In the genomic region with DNA sequence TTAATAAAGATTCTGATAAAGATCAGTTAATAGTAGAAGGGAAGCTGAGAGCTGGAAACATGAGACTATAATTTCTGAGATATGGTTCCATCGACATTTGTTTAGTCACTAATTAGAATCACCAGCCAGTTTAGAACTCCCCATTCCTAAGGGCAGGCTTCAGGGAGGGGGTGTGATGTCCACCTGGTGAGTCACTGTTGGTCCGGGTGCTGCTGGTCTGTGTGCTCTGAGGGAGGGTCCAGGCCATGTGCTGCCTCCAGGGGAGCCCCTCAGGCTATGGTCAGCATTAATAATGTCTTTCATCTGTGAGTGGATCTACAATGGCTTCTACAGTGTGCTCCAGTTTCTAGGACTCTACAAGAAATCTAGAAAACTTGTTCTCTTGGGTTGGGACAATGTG, we compare ENCODE assay signal across 29 cellular contexts.
"Had no signal": no experiment of that assay in that cellular context is flagged by ENCODE, and none has a peak within 500 bp of the region (broad histone marks: within the 10 kb centered on the region; RNA-seq: fewer than 3 reads in every experiment).

No MANE protein-coding gene starts in this region.

- H3K79me2 ChIP-seq: hepatocyte had no signal

- H3K4me3 ChIP-seq: colonic mucosa, coronary artery, dorsolateral prefrontal cortex, esophagus muscularis mucosa, esophagus squamous epithelium, gastrocnemius medialis, gastroesophageal sphincter, heart left ventricle, heart right ventricle, hepatocyte had no signal

- H3K4me1 ChIP-seq: colonic mucosa, esophagus muscularis mucosa, esophagus squamous epithelium, foreskin keratinocyte, gastrocnemius medialis, gastroesophageal sphincter, heart left ventricle, heart right ventricle had no signal

- DNase-seq: colonic mucosa; cortex of kidney; dermis blood vessel endothelial cell; dorsolateral prefrontal cortex; effector CD4-positive, alpha-beta T cell; effector CD8-positive, alpha-beta T cell; effector memory CD4-positive, alpha-beta T cell; effector memory CD8-positive, alpha-beta T cell; endodermal cell; erythroblast; esophagus squamous epithelium; foreskin fibroblast; foreskin keratinocyte; foreskin melanocyte; gastrocnemius medialis; glutamatergic neuron; head of caudate nucleus; heart left ventricle; heart right ventricle had no signal

- FAIRE-seq: colon, endometrium, endothelial cell of umbilical vein, frontal cortex had no signal

- H3K27ac ChIP-seq: colonic mucosa, coronary artery, dorsolateral prefrontal cortex, epithelial cell of prostate, esophagus muscularis mucosa, esophagus squamous epithelium, foreskin keratinocyte, gastrocnemius medialis, gastroesophageal sphincter, heart left ventricle, heart right ventricle, hepatocyte had no signal

- H3K9me3 ChIP-seq: colonic mucosa, esophagus muscularis mucosa, esophagus squamous epithelium, gastrocnemius medialis, gastroesophageal sphincter, heart left ventricle, heart right ventricle had no signal

- H2AFZ ChIP-seq: hepatocyte had no signal

- H3K27me3 ChIP-seq: colonic mucosa, dorsolateral prefrontal cortex, esophagus muscularis mucosa, esophagus squamous epithelium, gastrocnemius medialis, gastroesophageal sphincter, heart left ventricle, heart right ventricle, hepatocyte had no signal

- H3K4me2 ChIP-seq: hepatocyte had no signal

- H3K36me3 ChIP-seq: colonic mucosa, esophagus muscularis mucosa, esophagus squamous epithelium, gastrocnemius medialis, gastroesophageal sphincter, heart left ventricle, heart right ventricle had no signal

- ATAC-seq: effector memory CD8-positive, alpha-beta T cell; esophagus mucosa; foreskin keratinocyte; gastrocnemius medialis; gastroesophageal sphincter; heart left ventricle; heart right ventricle had no signal
